ENCODE assay signal across 10 cellular contexts in the genomic region with DNA sequence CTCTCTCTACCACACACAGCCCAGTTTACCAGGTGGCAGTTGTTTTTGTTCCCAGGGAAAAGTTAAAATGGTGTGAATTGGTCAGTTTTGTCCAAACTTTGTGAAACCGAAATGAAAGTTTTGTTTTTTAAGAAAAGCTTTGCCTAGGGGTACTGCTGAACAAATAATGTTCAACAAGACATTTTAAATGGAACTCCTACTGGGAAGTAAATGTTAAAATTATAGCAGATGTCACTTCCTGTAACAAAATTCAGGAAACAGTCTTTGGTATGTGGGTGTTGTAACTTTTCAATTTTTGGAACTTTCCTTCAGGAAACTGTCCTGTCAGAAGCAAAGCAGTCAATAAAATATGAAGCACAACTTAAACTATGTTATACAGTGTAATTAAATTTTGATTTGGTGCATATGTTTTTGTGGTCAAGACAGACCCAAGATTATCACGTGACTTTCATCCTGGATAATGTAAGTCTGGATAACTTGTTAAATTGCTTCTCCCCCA.
DNase-seq lines count a peak whose midpoint lies in the region; ATAC-seq, FAIRE-seq and TF ChIP-seq lines count a peak whose summit lies in the region.
"Had no signal": no experiment of that assay in that cellular context is flagged by ENCODE, and none has a peak within 500 bp of the region (broad histone marks: within the 10 kb centered on the region; RNA-seq: fewer than 3 reads in every experiment).

No MANE protein-coding gene starts in this region.

- no peaks in the 10 kb centered on the region for H3K27me3 Mint-ChIP-seq in activated T-cell treated with anti-CD3 and anti-CD28 coated beads, Interleukin-2, amount 50 U/mL, for 72 hours (ENCODE audit: low read depth)
- H3K27me3 Mint-ChIP-seq in MCF 10A (ENCODE audit: insufficient read depth, unreplicated experiment) = no peaks in the 10 kb centered on the region

- peak overlapping the region; percentile 35 for H2AK5ac ChIP-seq in mesenchymal stem cell (ENCODE audit: low read length, severe bottlenecking)

- POLR2A ChIA-PET in MCF 10A (lab: Yijun Ruan, JAX) = interaction anchor here (0.7 to 2.4 kb wide), 12 partner anchors 8 to 107 kb away, joined by 3 to 12 read pairs (median 4); a partner anchor contains a TSS

- H3K4me3 ChIP-seq in mesenchymal stem cell (ENCODE audit: insufficient read depth in 1 of 2, low read depth in 1 of 2, low read length in 2 of 2) = peak overlapping the region in 1 of 2 experiments; percentile 20
- no peak overlapping the region for H3K4me3 ChIP-seq in uterus
- H3K4me3 ChIP-seq in MG63 = no peak overlapping the region

- intact Hi-C loops in MCF 10A (cut with micrococcal nuclease) = no loop called here
- intact Hi-C loops in uterus (cut with DNase I; ENCODE audit: low total_unique reads) = no loop called here

- CTCF ChIA-PET in MCF 10A (lab: Yijun Ruan, JAX) = interaction anchor here (1.0 to 2.0 kb wide), 2 partner anchors 87 to 92 kb away, joined by 3 to 8 read pairs; no protein-coding TSS in a partner anchor

- peaks cover 100% of the 10 kb centered on the region for H3K4me1 Mint-ChIP-seq in activated T-cell treated with anti-CD3 and anti-CD28 coated beads, Interleukin-2, amount 50 U/mL, for 72 hours (ENCODE audit: low read depth)
- H3K4me1 Mint-ChIP-seq in MCF 10A (ENCODE audit: insufficient read depth, unreplicated experiment) = peaks cover 44% of the 10 kb centered on the region

- H4K8ac ChIP-seq in mesenchymal stem cell (ENCODE audit: low read length) = no peak overlapping the region

- H3K27me3 ChIP-seq in mesenchymal stem cell (ENCODE audit: control insufficient read depth in 1 of 2, insufficient read depth in 1 of 2, low read length in 2 of 2) = no peaks in the 10 kb centered on the region
- H3K27me3 ChIP-seq in uterus = no peaks in the 10 kb centered on the region
- no peaks in the 10 kb centered on the region for H3K27me3 ChIP-seq in MG63

- no peaks in the 10 kb centered on the region for H3K36me3 ChIP-seq in mesenchymal stem cell (ENCODE audit: control insufficient read depth in 1 of 2, insufficient read depth in 2 of 2, low read depth in 1 of 2, low read length in 2 of 2)
- H3K36me3 ChIP-seq in uterus = no peaks in the 10 kb centered on the region
- no peaks in the 10 kb centered on the region for H3K36me3 ChIP-seq in MG63

- H3K27ac ChIP-seq in mesenchymal stem cell (ENCODE audit: low read length, poor library complexity, severe bottlenecking) = peak overlapping the region; percentile 70
- H3K27ac ChIP-seq in uterus = peak overlapping the region; percentile 94 to 95
- H3K27ac ChIP-seq: C4-2B had no signal

- peak overlapping the region; percentile 69 for H3K9ac ChIP-seq in mesenchymal stem cell (ENCODE audit: low read length)

- FAIRE-seq in D721Med (lab: Jason Lieb, UNC) = no peak

- H2BK120ac ChIP-seq in mesenchymal stem cell (ENCODE audit: low read depth, low read length) = peak overlapping the region; percentile 64

- H3K79me1 ChIP-seq in mesenchymal stem cell (replicated peaks; ENCODE audit: low read length, poor library complexity, severe bottlenecking) = peaks cover 7% of the 10 kb centered on the region

- H2BK15ac ChIP-seq in mesenchymal stem cell (ENCODE audit: low read depth, poor library complexity, severe bottlenecking) = no peak overlapping the region

- H3K18ac ChIP-seq in mesenchymal stem cell (ENCODE audit: low read depth in 1 of 2, low read length in 2 of 2) = peak overlapping the region in 1 of 2 experiments; percentile 54

- DNase-seq in activated T-cell treated with anti-CD3 and anti-CD28 coated beads, Interleukin-2, amount 50 U/mL, for 72 hours = no peak
- DNase-seq in activated T-cell treated with anti-CD3 and anti-CD28 coated beads for 4 hours (no peak), MCF 10A (ENCODE audit: unreplicated experiment) (no peak), mesenchymal stem cell (no peak), uterus (no peak), D721Med (ENCODE audit: insufficient read length, low spot score) (no peak), MG63 (no peak)
- DNase-seq in activated CD4-positive, alpha-beta T cell treated with anti-CD3 and anti-CD28 coated beads, Interleukin-2, amount 50 U/mL, for 1 hour = no peak
- DNase-seq: effector memory CD4-positive, alpha-beta T cell had no signal

- no TSS peak for BruUV-seq in MCF 10A (replicated peaks; lab: Mats Ljungman, UMichigan)

- TF ChIP-seq CTCF in MCF 10A (IDR thresholded peaks at IDR 0.05; ENCODE audit: unreplicated experiment) = no peak
- no peak for TF ChIP-seq CTCF in uterus (IDR thresholded peaks at IDR 0.05)
- TF ChIP-seq CTCF in D721Med (IDR thresholded peaks at IDR 0.05; ENCODE audit: insufficient read depth, missing control alignments) = no peak

- H4K91ac ChIP-seq in mesenchymal stem cell (ENCODE audit: low read length) = no peak overlapping the region

- H3K14ac ChIP-seq in mesenchymal stem cell (ENCODE audit: low read length in 2 of 2) = no peak overlapping the region

- no peak for TF ChIP-seq POLR2A in uterus (IDR thresholded peaks at IDR 0.05)

- H3K9me3 ChIP-seq in mesenchymal stem cell (ENCODE audit: control insufficient read depth, low read length) (no peaks in the 10 kb centered on the region), uterus (no peaks in the 10 kb centered on the region), MG63 (no peaks in the 10 kb centered on the region)

- no peak overlapping the region for H2BK12ac ChIP-seq in mesenchymal stem cell (ENCODE audit: low read length in 2 of 2)

- WGBS in mesenchymal stem cell = 100% methylated on average over 1 of the region's 2 CpGs

- H3K4ac ChIP-seq in mesenchymal stem cell (ENCODE audit: low read depth in 1 of 2, low read length in 2 of 2) = no peak overlapping the region

- H3K23ac ChIP-seq in mesenchymal stem cell (ENCODE audit: low read length in 2 of 2) = no peak overlapping the region

- H2BK5ac ChIP-seq in mesenchymal stem cell (ENCODE audit: low read depth, low read length, poor library complexity, severe bottlenecking) = no peak overlapping the region

- no peak for ATAC-seq in activated T-cell treated with anti-CD3 and anti-CD28 coated beads, Interleukin-2, amount 50 U/mL, for 72 hours (replicated peaks in 1 of 2)

- no peak overlapping the region for H2AFZ ChIP-seq in mesenchymal stem cell (ENCODE audit: low read depth, low read length)

- peaks cover 3 to 4% of the 10 kb centered on the region in 2 donors for H3K36me3 Mint-ChIP-seq in activated T-cell treated with anti-CD3 and anti-CD28 coated beads, Interleukin-2, amount 50 U/mL, for 72 hours (ENCODE audit: insufficient read depth in 2 of 2)
- H3K36me3 Mint-ChIP-seq in MCF 10A (ENCODE audit: insufficient read depth, unreplicated experiment) = peaks cover 11% of the 10 kb centered on the region

- no peak overlapping the region for H3K4me2 ChIP-seq in mesenchymal stem cell (ENCODE audit: low read length, poor library complexity, severe bottlenecking)

- peak overlapping the region; percentile 29 to 67 for H3K4me3 Mint-ChIP-seq in activated T-cell treated with anti-CD3 and anti-CD28 coated beads, Interleukin-2, amount 50 U/mL, for 72 hours
- H3K4me3 Mint-ChIP-seq in MCF 10A (ENCODE audit: unreplicated experiment) = peak overlapping the region; percentile 25

- no peaks in the 10 kb centered on the region for H3K9me3 Mint-ChIP-seq in activated T-cell treated with anti-CD3 and anti-CD28 coated beads, Interleukin-2, amount 50 U/mL, for 72 hours
- no peaks in the 10 kb centered on the region for H3K9me3 Mint-ChIP-seq in MCF 10A (ENCODE audit: unreplicated experiment)

- no peak overlapping the region for H3K27ac Mint-ChIP-seq in activated T-cell treated with anti-CD3 and anti-CD28 coated beads, Interleukin-2, amount 50 U/mL, for 72 hours
- peak overlapping the region; percentile 82 for H3K27ac Mint-ChIP-seq in MCF 10A (ENCODE audit: low read depth, unreplicated experiment)

- H3K4me1 ChIP-seq in mesenchymal stem cell (ENCODE audit: control insufficient read depth, insufficient read depth, low read depth, low read length) (peaks cover 12% of the 10 kb centered on the region), uterus (peaks cover 4 to 12% of the 10 kb centered on the region in 2 donors)
